ENCODE assay signal across 1 cellular context in genomic region chr1:52454111-52454510, GRCh38.
TF ChIP-seq lines count a peak whose summit lies in the region.

No MANE protein-coding gene starts in this region.

TF ChIP-seq in GM23338, 12 proteins besides CTCF, POLR2A, EP300 and RAD21 (continued from another document):
- TF ChIP-seq ZNF462 (CRISPR knock-in tag; IDR thresholded peaks at IDR 0.05) (no peak), EZH2phosphoT487 (IDR thresholded peaks at IDR 0.05; ENCODE audit: unreplicated experiment) (no peak), CREB1 (CRISPR knock-in tag; IDR thresholded peaks at IDR 0.05; ENCODE audit: low read depth) (no peak), ZNF331 (CRISPR knock-in tag; IDR thresholded peaks at IDR 0.05; ENCODE audit: low read depth) (no peak), STAT1 (IDR thresholded peaks at IDR 0.05; ENCODE audit: unreplicated experiment) (no peak)
